ENCODE assay signal across 2 cellular contexts in genomic region chr14:24280797-24281460, GRCh38.
TF ChIP-seq lines count a peak whose summit lies in the region.

No MANE protein-coding gene starts in this region.

TF ChIP-seq in IMR-90, 13 proteins besides CTCF, POLR2A, EP300 and RAD21:
- TF ChIP-seq BHLHE40 (IDR thresholded peaks at IDR 0.05; ENCODE audit: low read depth, low read length) = no peak
- no peak for TF ChIP-seq RFX5 (IDR thresholded peaks at IDR 0.05; ENCODE audit: low read depth, low read length)
- TF ChIP-seq CEBPB (IDR thresholded peaks at IDR 0.05; ENCODE audit: low read depth, low read length) = no peak
- TF ChIP-seq MAFK (IDR thresholded peaks at IDR 0.05; ENCODE audit: low read depth, low read length) = no peak
- TF ChIP-seq FOS (IDR thresholded peaks at IDR 0.05; ENCODE audit: low read depth, low read length) = no peak
- TF ChIP-seq MXI1 (IDR thresholded peaks at IDR 0.05; ENCODE audit: borderline replicate concordance, low read depth, low read length) = no peak
- TF ChIP-seq CHD1 (IDR thresholded peaks at IDR 0.05; ENCODE audit: low read depth, low read length) = no peak
- no peak for TF ChIP-seq USF2 (IDR thresholded peaks at IDR 0.05; ENCODE audit: low read depth, low read length)
- TF ChIP-seq MAZ (IDR thresholded peaks at IDR 0.05; ENCODE audit: borderline replicate concordance, low read depth, low read length) = no peak
- no peak for TF ChIP-seq ELK1 (IDR thresholded peaks at IDR 0.05; ENCODE audit: borderline replicate concordance, low read depth, low read length)
- no peak for TF ChIP-seq SMC3 (IDR thresholded peaks at IDR 0.05; ENCODE audit: low read depth, low read length)
- TF ChIP-seq NFE2L2 (IDR thresholded peaks at IDR 0.05; ENCODE audit: low read depth, low read length) = no peak
- no peak for TF ChIP-seq RCOR1 (IDR thresholded peaks at IDR 0.05; ENCODE audit: insufficient replicate concordance, low read length)

TF ChIP-seq in H1, 55 proteins besides CTCF, POLR2A, EP300 and RAD21:
- TF ChIP-seq KDM5A (IDR thresholded peaks at IDR 0.05; ENCODE audit: low read length) (no peak), SIN3A (conservative IDR thresholded peaks at IDR 0.05 in 1 of 2, IDR thresholded peaks at IDR 0.05 in 1 of 2; ENCODE audit: low read depth in 1 of 2, low read length in 2 of 2) (no peak), SRF (IDR thresholded peaks at IDR 0.05; ENCODE audit: low read depth, low read length) (no peak), PHF8 (conservative IDR thresholded peaks at IDR 0.05; ENCODE audit: low read depth, low read length) (no peak), GTF2F1 (IDR thresholded peaks at IDR 0.05; ENCODE audit: borderline replicate concordance, low read depth, low read length) (no peak), RXRA (IDR thresholded peaks at IDR 0.05; ENCODE audit: insufficient read depth, low read depth, low read length) (no peak), TBP (IDR thresholded peaks at IDR 0.05; ENCODE audit: low read depth, low read length) (no peak), EGR1 (IDR thresholded peaks at IDR 0.05; ENCODE audit: borderline replicate concordance, low read depth, low read length) (no peak)
